In the genomic region with DNA sequence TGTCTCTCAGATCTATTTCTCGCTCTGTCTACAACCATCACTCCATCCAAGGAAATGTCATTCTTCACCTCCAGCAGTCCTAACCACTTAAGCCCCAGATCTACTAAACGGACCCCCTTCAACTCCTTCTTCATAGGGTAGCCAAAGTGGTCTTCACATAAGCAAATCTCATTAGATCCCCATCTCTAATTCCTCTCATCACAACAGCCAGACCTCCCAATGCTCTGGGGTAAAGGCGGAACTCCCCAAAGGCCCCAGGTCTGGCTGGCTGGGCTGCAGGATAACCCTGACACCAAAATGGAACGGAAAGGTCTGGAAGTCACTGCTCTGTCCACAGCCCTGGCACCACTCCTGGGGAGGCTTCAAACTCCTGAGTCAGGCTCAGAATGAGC, we compare ENCODE assay signal across 1 cellular context.
TF ChIP-seq lines count a peak whose summit lies in the region.

No MANE protein-coding gene starts in this region.

TF ChIP-seq in GM23338, 12 proteins besides CTCF, POLR2A, EP300 and RAD21 (continued from another document):
- TF ChIP-seq, protein P1, sequence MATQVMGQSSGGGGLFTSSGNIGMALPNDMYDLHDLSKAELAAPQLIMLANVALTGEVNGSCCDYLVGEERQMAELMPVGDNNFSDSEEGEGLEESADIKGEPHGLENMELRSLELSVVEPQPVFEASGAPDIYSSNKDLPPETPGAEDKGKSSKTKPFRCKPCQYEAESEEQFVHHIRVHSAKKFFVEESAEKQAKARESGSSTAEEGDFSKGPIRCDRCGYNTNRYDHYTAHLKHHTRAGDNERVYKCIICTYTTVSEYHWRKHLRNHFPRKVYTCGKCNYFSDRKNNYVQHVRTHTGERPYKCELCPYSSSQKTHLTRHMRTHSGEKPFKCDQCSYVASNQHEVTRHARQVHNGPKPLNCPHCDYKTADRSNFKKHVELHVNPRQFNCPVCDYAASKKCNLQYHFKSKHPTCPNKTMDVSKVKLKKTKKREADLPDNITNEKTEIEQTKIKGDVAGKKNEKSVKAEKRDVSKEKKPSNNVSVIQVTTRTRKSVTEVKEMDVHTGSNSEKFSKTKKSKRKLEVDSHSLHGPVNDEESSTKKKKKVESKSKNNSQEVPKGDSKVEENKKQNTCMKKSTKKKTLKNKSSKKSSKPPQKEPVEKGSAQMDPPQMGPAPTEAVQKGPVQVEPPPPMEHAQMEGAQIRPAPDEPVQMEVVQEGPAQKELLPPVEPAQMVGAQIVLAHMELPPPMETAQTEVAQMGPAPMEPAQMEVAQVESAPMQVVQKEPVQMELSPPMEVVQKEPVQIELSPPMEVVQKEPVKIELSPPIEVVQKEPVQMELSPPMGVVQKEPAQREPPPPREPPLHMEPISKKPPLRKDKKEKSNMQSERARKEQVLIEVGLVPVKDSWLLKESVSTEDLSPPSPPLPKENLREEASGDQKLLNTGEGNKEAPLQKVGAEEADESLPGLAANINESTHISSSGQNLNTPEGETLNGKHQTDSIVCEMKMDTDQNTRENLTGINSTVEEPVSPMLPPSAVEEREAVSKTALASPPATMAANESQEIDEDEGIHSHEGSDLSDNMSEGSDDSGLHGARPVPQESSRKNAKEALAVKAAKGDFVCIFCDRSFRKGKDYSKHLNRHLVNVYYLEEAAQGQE (IDR thresholded peaks at IDR 0.05; ENCODE audit: unreplicated experiment) = no peak
- TF ChIP-seq STAT1 (IDR thresholded peaks at IDR 0.05; ENCODE audit: unreplicated experiment) (no peak), JUNB (IDR thresholded peaks at IDR 0.05; ENCODE audit: unreplicated experiment) (no peak), ZNF331 (CRISPR knock-in tag; IDR thresholded peaks at IDR 0.05; ENCODE audit: low read depth) (no peak), ZNF114 (CRISPR knock-in tag; IDR thresholded peaks at IDR 0.05) (no peak), POLR2AphosphoS5 (IDR thresholded peaks at IDR 0.05; ENCODE audit: low read depth) (no peak)
